ENCODE assay signal across 9 cellular contexts in the genomic region with DNA sequence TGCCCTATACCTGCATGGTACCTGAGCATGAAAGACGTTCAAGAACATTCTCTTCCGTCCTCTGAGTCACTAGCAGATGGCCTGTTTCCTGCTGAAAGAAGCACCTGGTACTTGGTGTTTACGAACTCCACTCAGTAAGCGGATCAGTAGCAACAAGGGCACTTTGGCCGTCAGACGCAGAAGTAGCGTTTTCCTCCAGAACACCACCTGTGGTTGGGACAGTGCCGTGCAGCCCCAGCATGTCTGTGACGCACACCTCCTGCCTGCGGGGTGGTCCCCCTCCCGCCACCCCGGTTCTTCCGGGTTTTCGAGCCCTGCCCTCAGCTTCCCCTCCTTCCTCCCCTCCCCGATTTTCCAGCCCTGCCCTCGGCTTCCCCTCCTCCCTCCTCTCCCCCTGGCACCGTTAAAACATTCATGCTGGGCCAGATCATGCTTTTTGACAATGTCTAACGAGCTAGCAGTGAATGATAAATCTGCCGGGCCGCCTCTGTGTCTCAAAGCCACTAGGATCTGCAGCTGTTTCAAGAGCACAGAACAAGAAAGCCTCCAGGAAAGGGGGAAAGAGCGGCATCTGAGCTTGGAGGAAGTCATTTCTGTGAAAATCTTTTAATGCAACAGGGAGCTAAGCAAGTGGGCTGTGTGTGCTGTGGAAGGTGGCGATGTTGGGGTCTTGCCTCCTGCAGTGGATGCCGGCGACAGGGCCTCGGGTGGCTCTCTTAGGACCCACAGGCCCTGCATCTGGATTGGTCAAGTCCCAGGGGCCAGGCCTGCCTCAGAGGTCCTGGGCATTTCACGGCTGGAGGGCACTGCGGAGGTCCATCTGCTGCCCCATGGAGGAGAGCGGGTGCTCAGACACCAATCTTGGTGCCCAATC.
A peak's percentile ranks its signal among the peaks of the same experiment; 100 is the strongest.
DNase-seq lines count a peak whose midpoint lies in the region; ATAC-seq and TF ChIP-seq lines count a peak whose summit lies in the region.
"Had no signal": no experiment of that assay in that cellular context is flagged by ENCODE, and none has a peak within 500 bp of the region (broad histone marks: within the 10 kb centered on the region; RNA-seq: fewer than 3 reads in every experiment).

No MANE protein-coding gene starts in this region.

- ATAC-seq in GM21737 (IDR thresholded peaks at IDR 0.05; ENCODE audit: unreplicated experiment), result peak; percentile 78

- 36% methylated on average over 28 of the region's 28 CpGs for WGBS in lower leg skin, 2 donors

- peaks cover 15% of the 10 kb centered on the region for H3K4me1 Mint-ChIP-seq in type B pancreatic cell (ENCODE audit: unreplicated experiment)

- no peak overlapping the region for H3K27ac Mint-ChIP-seq in type B pancreatic cell
- H3K27ac Mint-ChIP-seq: T-helper 1 cell treated with Interleukin-12 subunit alpha and Interleukin-12 subunit beta and Interleukin-4 antibody, amounts not matched to agents 30 μg/mL and 1 μg/mL, for 36 hours had no signal

- no peaks in the 10 kb centered on the region for H3K9me3 Mint-ChIP-seq in type B pancreatic cell
- H3K9me3 Mint-ChIP-seq: T-helper 1 cell treated with Interleukin-12 subunit alpha and Interleukin-12 subunit beta and Interleukin-4 antibody, amounts not matched to agents 30 μg/mL and 1 μg/mL, for 36 hours had no signal

- TF ChIP-seq POLR2A in lower leg skin (IDR thresholded peaks at IDR 0.05), result no peak

- no peak overlapping the region for H3K4me3 ChIP-seq in lower leg skin (ENCODE audit: low read depth, poor library complexity, severe bottlenecking)

- peaks cover 14% of the 10 kb centered on the region for H3K27me3 Mint-ChIP-seq in type B pancreatic cell

- no peaks in the 10 kb centered on the region for H3K36me3 Mint-ChIP-seq in type B pancreatic cell

- H3K4me3 Mint-ChIP-seq in type B pancreatic cell, result peak overlapping the region; percentile 31
- H3K4me3 Mint-ChIP-seq: T-helper 1 cell treated with Interleukin-12 subunit alpha and Interleukin-12 subunit beta and Interleukin-4 antibody, amounts not matched to agents 30 μg/mL and 1 μg/mL, for 36 hours had no signal

- intact Hi-C loops in lower leg skin (cut with DNase I; ENCODE audit: low total_unique reads), result no loop called here

- DNase-seq in CD1c-positive myeloid dendritic cell (ENCODE audit: extremely low spot score), result peak; percentile 23
- DNase-seq in NCI-H2029 (lab: John Stamatoyannopoulos, UW), result peak; percentile 88
- DNase-seq in activated T-cell treated with anti-CD3 and anti-CD28 coated beads for 4 hours, result peak; percentile 9
- DNase-seq in lower leg skin (ENCODE audit: low spot score in 2 of 2), result peak; percentile 38 to 91
- peak; percentile 62 for DNase-seq in type B pancreatic cell (ENCODE audit: extremely low spot score, unreplicated experiment)
- DNase-seq in SW 1271 (lab: John Stamatoyannopoulos, UW), result no peak
- no peak for DNase-seq in superior temporal gyrus (ENCODE audit: extremely low spot score)

- TF ChIP-seq CTCF in lower leg skin (IDR thresholded peaks at IDR 0.05), result no peak
- no peak for TF ChIP-seq CTCF in type B pancreatic cell (conservative IDR thresholded peaks at IDR 0.05)

Comparison
In these comparisons a context has a peak if more than half of its experiments do, and no peak if none do; other contexts are left out.
1. DNase-seq: peak in CD1c-positive myeloid dendritic cell (single experiment), NCI-H2029 (single experiment), activated T-cell treated with anti-CD3 and anti-CD28 coated beads for 4 hours (single experiment), lower leg skin (2 of 2) and type B pancreatic cell (single experiment); none in SW 1271 (0 of 2) and superior temporal gyrus (single experiment).